ENCODE assay signal across 12 cellular contexts in genomic region chr3:172280406-172281051, GRCh38.
DNase-seq lines count a peak whose midpoint lies in the region; TF ChIP-seq lines count a peak whose summit lies in the region.
"Had no signal": no experiment of that assay in that cellular context is flagged by ENCODE, and none has a peak within 500 bp of the region (broad histone marks: within the 10 kb centered on the region; RNA-seq: fewer than 3 reads in every experiment).

No MANE protein-coding gene starts in this region.

- H2AFZ ChIP-seq in osteoblast (ENCODE audit: low read length), result no peak overlapping the region

- DNase-seq in ELR (ENCODE audit: low read depth) (peak; percentile 78), SJCRH30 (peak in 1 of 2 experiments; percentile 46), fibroblast of mammary gland (ENCODE audit: low read depth) (peak; percentile 69), osteoblast (ENCODE audit: insufficient read length, low spot score, missing footprints) (no peak), nucleus accumbens (lab: John Stamatoyannopoulos, UW) (no peak), GF-D8 (lab: John Stamatoyannopoulos, UW) (no peak), GM10266 (ENCODE audit: extremely low spot score) (no peak)
- no peak for DNase-seq in effector CD8-positive, alpha-beta T cell (lab: John Stamatoyannopoulos, UW)
- DNase-seq: activated CD8-positive, alpha-beta memory T cell treated with anti-CD3 and anti-CD28 coated beads, Interleukin-2, amount 50 U/mL, for 48 hours; dorsolateral prefrontal cortex; left colon; T-cell had no signal

- peaks cover 29% of the 10 kb centered on the region; the same call in 1 of the 2 replicates for H3K36me3 ChIP-seq in SJCRH30
- H3K36me3 ChIP-seq in osteoblast (ENCODE audit: insufficient read depth, low read length), result peaks cover 35% of the 10 kb centered on the region

- H3K4me2 ChIP-seq in osteoblast (ENCODE audit: insufficient read depth, low read length), result peak overlapping the region; percentile 12

- H3K27me3 ChIP-seq in SJCRH30 (no peaks in the 10 kb centered on the region), osteoblast (ENCODE audit: insufficient read depth, low read length) (no peaks in the 10 kb centered on the region)
- H3K27me3 ChIP-seq: dorsolateral prefrontal cortex had no signal

- TF ChIP-seq CTCF in fibroblast of mammary gland (conservative IDR thresholded peaks at IDR 0.05; ENCODE audit: control insufficient read depth, insufficient read depth, low read depth, low read length) (no peak), osteoblast (IDR thresholded peaks at IDR 0.05; ENCODE audit: extremely low read depth, low read depth, low read length) (no peak), GM10266 (IDR thresholded peaks at IDR 0.05; ENCODE audit: control insufficient read depth, insufficient read depth, low read depth, missing control alignments) (no peak)

- no peaks in the 10 kb centered on the region for H3K9me3 ChIP-seq in SJCRH30 (replicated peaks)
- H3K9me3 ChIP-seq in osteoblast (ENCODE audit: low read depth, low read length), result no peaks in the 10 kb centered on the region

- H3K27ac ChIP-seq in SJCRH30 (peak overlapping the region; percentile 58), osteoblast (ENCODE audit: low read depth, low read length) (peak overlapping the region; percentile 64)
- H3K27ac ChIP-seq: dorsolateral prefrontal cortex had no signal

- peaks cover 16% of the 10 kb centered on the region for H4K20me1 ChIP-seq in osteoblast (ENCODE audit: insufficient read depth, low read length)

- H3K4me1 ChIP-seq in SJCRH30, result peaks cover 31% of the 10 kb centered on the region
- peaks cover 37% of the 10 kb centered on the region for H3K4me1 ChIP-seq in osteoblast (ENCODE audit: insufficient read depth, low read length)

- peaks cover 71% of the 10 kb centered on the region for H3K79me2 ChIP-seq in osteoblast (ENCODE audit: insufficient read depth, low read length)

- H3K4me3 ChIP-seq in SJCRH30 (no peak overlapping the region), fibroblast of mammary gland (ENCODE audit: control insufficient read depth, low read depth, low read length) (no peak overlapping the region), osteoblast (ENCODE audit: insufficient read depth, low read length) (no peak overlapping the region)
- H3K4me3 ChIP-seq: dorsolateral prefrontal cortex had no signal

Comparison
In these comparisons a context has a peak if more than half of its experiments do, and no peak if none do; other contexts are left out.
1. DNase-seq: peak in ELR (single experiment) and fibroblast of mammary gland (single experiment); none in osteoblast (single experiment), nucleus accumbens (0 of 56), effector CD8-positive, alpha-beta T cell (single experiment), GF-D8 (single experiment) and GM10266 (single experiment).